39 cellular contexts compared by ENCODE assay signal in the genomic region with DNA sequence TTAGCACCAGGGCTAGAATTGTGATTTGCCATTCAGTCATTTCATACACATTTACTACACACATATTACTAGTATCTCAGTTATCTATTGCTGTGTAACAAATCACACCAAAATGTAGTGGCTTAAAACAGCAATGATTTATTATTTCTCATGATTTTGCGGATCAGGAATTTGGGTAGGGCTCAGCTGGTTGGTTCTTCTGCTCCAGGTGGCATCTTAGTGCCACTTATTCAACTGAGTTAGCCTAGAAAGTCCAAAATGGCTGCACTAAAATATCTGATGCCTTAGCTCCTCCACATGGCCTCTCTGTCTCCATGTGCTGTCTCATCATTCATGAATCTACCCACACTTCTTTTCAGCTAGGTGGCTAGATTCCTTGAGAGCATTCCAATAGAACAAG.
"Had no signal": no experiment of that assay in that cellular context is flagged by ENCODE, and none has a peak within 500 bp of the region (broad histone marks: within the 10 kb centered on the region; RNA-seq: fewer than 3 reads in every experiment).

No MANE protein-coding gene starts in this region.

- H3K4me1 ChIP-seq: adrenal gland, ascending aorta, body of pancreas had no signal

- H3K4me3 ChIP-seq: adrenal gland, ascending aorta, body of pancreas, breast epithelium, cardiac muscle cell had no signal

- H3K27ac ChIP-seq: adrenal gland, ascending aorta, body of pancreas, brain microvascular endothelial cell, cardiac muscle cell had no signal

- H3K27me3 ChIP-seq: adrenal gland, ascending aorta, body of pancreas, brain microvascular endothelial cell, breast epithelium, cardiac muscle cell had no signal

- H3K27ac Mint-ChIP-seq: activated naive CD4-positive, alpha-beta T cell treated with anti-CD3 and anti-CD28 coated beads for 36 hours; activated naive CD4-positive, alpha-beta T cell treated with anti-CD3 and anti-CD28 coated beads, Interleukin-2, amount 10 ng/mL, durations not matched to agents 7 days and 5 days; activated naive CD4-positive, alpha-beta T cell treated with anti-CD3 and anti-CD28 coated beads, Interleukin-2, amount 50 U/mL, for 24 hours; activated naive CD4-positive, alpha-beta T cell treated with anti-CD3 and anti-CD28 coated beads, Interleukin-2, amount 50 U/mL, for 72 hours; activated naive CD8-positive, alpha-beta T cell; activated naive CD8-positive, alpha-beta T cell treated with anti-CD3 and anti-CD28 coated beads for 36 hours; activated naive CD8-positive, alpha-beta T cell treated with anti-CD3 and anti-CD28 coated beads, Interleukin-2, amount 10 ng/mL, durations not matched to agents 7 days and 5 days; activated naive CD8-positive, alpha-beta T cell treated with anti-CD3 and anti-CD28 coated beads, Interleukin-2, amount 50 U/mL, for 24 hours; activated T-cell treated with anti-CD3 and anti-CD28 coated beads, Interleukin-2, amount 50 U/mL, for 24 hours; activated T-cell treated with anti-CD3 and anti-CD28 coated beads, Interleukin-2, amount 50 U/mL, for 72 hours; activated T-helper 1 cell treated with anti-CD3 and anti-CD28 coated beads, Interleukin-12 subunit alpha, Interleukin-12 subunit beta, Interleukin-2, Interleukin-4 antibody, amounts not matched to agents 30 ng/mL and 10 ng/mL and 1 ng/mL, durations not matched to agents 14 hours and 24 hours and 36 hours; activated T-helper 17 cell treated with anti-CD3 and anti-CD28 coated beads, Interleukin-2, amount 50 U/mL, for 72 hours; activated T-helper 2 cell treated with anti-CD3 and anti-CD28 coated beads, Interferon-gamma antibody, Interleukin-2, Interleukin-4, amounts not matched to agents 10 μg/mL and 5 μg/mL and 100 μg/mL, durations not matched to agents 14 hours and 24 hours and 36 hours; brain had no signal

- DNase-seq: activated effector memory CD4-positive, alpha-beta T cell treated with anti-CD3 and anti-CD28 coated beads, Interleukin-2, amount 50 U/mL, for 16 hours; activated effector memory CD4-positive, alpha-beta T cell treated with Interleukin-2 at 50 U/mL for 16 hours; activated gamma-delta T cell; activated naive CD4-positive, alpha-beta T cell; activated naive CD4-positive, alpha-beta T cell treated with anti-CD3 and anti-CD28 coated beads for 36 hours; activated naive CD4-positive, alpha-beta T cell treated with anti-CD3 and anti-CD28 coated beads, Interleukin-2, amount 10 ng/mL, durations not matched to agents 7 days and 5 days; activated naive CD4-positive, alpha-beta T cell treated with anti-CD3 and anti-CD28 coated beads, Interleukin-2, amount 50 U/mL, for 16 hours; activated naive CD4-positive, alpha-beta T cell treated with Interleukin-2 at 50 U/mL for 16 hours; activated naive CD8-positive, alpha-beta T cell treated with anti-CD3 and anti-CD28 coated beads for 36 hours; activated naive CD8-positive, alpha-beta T cell treated with anti-CD3 and anti-CD28 coated beads, Interleukin-2, amount 10 ng/mL, durations not matched to agents 7 days and 5 days; activated naive CD8-positive, alpha-beta T cell treated with anti-CD3 and anti-CD28 coated beads, Interleukin-2, amount 50 U/mL, for 24 hours; activated T-cell treated with anti-CD3 and anti-CD28 coated beads, Interleukin-2, amount 50 U/mL, for 1 hour; activated T-cell treated with anti-CD3 and anti-CD28 coated beads, Interleukin-2, amount 50 U/mL, for 24 hours; activated T-cell treated with anti-CD3 and anti-CD28 coated beads, Interleukin-2, amount 50 U/mL, for 4 hours; activated T-cell treated with anti-CD3 and anti-CD28 coated beads, Interleukin-2, amount 50 U/mL, for 48 hours; activated T-cell treated with anti-CD3 and anti-CD28 coated beads, Interleukin-2, amount 50 U/mL, for 72 hours; adrenal gland; amniotic stem cell; amygdala; anterior cingulate cortex; aorta; body of pancreas; brain microvascular endothelial cell; caudate nucleus; central memory CD4-positive, alpha-beta T cell; cerebellar nuclear complex had no signal

- H3K9me3 ChIP-seq: body of pancreas had no signal

- H3K4me3 Mint-ChIP-seq: activated naive CD4-positive, alpha-beta T cell treated with anti-CD3 and anti-CD28 coated beads for 36 hours; activated naive CD4-positive, alpha-beta T cell treated with anti-CD3 and anti-CD28 coated beads, Interleukin-2, amount 10 ng/mL, durations not matched to agents 7 days and 5 days; activated naive CD4-positive, alpha-beta T cell treated with anti-CD3 and anti-CD28 coated beads, Interleukin-2, amount 50 U/mL, for 24 hours; activated naive CD8-positive, alpha-beta T cell; activated naive CD8-positive, alpha-beta T cell treated with anti-CD3 and anti-CD28 coated beads for 36 hours; activated naive CD8-positive, alpha-beta T cell treated with anti-CD3 and anti-CD28 coated beads, Interleukin-2, amount 10 ng/mL, durations not matched to agents 7 days and 5 days; activated naive CD8-positive, alpha-beta T cell treated with anti-CD3 and anti-CD28 coated beads, Interleukin-2, amount 50 U/mL, for 24 hours; activated T-cell treated with anti-CD3 and anti-CD28 coated beads, Interleukin-2, amount 50 U/mL, for 24 hours; activated T-cell treated with anti-CD3 and anti-CD28 coated beads, Interleukin-2, amount 50 U/mL, for 4 hours; activated T-cell treated with anti-CD3 and anti-CD28 coated beads, Interleukin-2, amount 50 U/mL, for 72 hours; activated T-helper 1 cell treated with anti-CD3 and anti-CD28 coated beads, Interleukin-12 subunit alpha, Interleukin-12 subunit beta, Interleukin-2, Interleukin-4 antibody, amounts not matched to agents 30 ng/mL and 10 ng/mL and 1 ng/mL, durations not matched to agents 14 hours and 24 hours and 36 hours; activated T-helper 17 cell treated with anti-CD3 and anti-CD28 coated beads, Interleukin-2, amount 50 U/mL, for 72 hours; brain; central memory CD8-positive, alpha-beta T cell had no signal

- H3K36me3 ChIP-seq: adrenal gland, ascending aorta, brain microvascular endothelial cell, breast epithelium, cardiac muscle cell had no signal

- FAIRE-seq: astrocyte, bronchial epithelial cell had no signal

- H3K9me3 Mint-ChIP-seq: activated naive CD4-positive, alpha-beta T cell treated with anti-CD3 and anti-CD28 coated beads, Interleukin-2, amount 50 U/mL, for 24 hours had no signal

- H3K27me3 Mint-ChIP-seq: activated naive CD4-positive, alpha-beta T cell treated with anti-CD3 and anti-CD28 coated beads, Interleukin-2, amount 50 U/mL, for 24 hours; activated naive CD8-positive, alpha-beta T cell; activated naive CD8-positive, alpha-beta T cell treated with anti-CD3 and anti-CD28 coated beads for 36 hours; activated naive CD8-positive, alpha-beta T cell treated with anti-CD3 and anti-CD28 coated beads, Interleukin-2, amount 10 ng/mL, durations not matched to agents 7 days and 5 days; activated naive CD8-positive, alpha-beta T cell treated with anti-CD3 and anti-CD28 coated beads, Interleukin-2, amount 50 U/mL, for 24 hours; activated T-cell treated with anti-CD3 and anti-CD28 coated beads, Interleukin-2, amount 50 U/mL, for 24 hours; activated T-helper 17 cell treated with anti-CD3 and anti-CD28 coated beads, Interleukin-2, amount 50 U/mL, for 72 hours; central memory CD8-positive, alpha-beta T cell had no signal

- ATAC-seq: activated naive CD4-positive, alpha-beta T cell treated with anti-CD3 and anti-CD28 coated beads, Interleukin-2, amount 50 U/mL, for 72 hours; activated naive CD8-positive, alpha-beta T cell treated with anti-CD3 and anti-CD28 coated beads, Interleukin-2, amount 50 U/mL, for 24 hours; activated T-cell treated with anti-CD3 and anti-CD28 coated beads, Interleukin-2, amount 50 U/mL, for 4 hours; activated T-cell treated with anti-CD3 and anti-CD28 coated beads, Interleukin-2, amount 50 U/mL, for 72 hours; activated T-helper 17 cell treated with anti-CD3 and anti-CD28 coated beads, Interleukin-2, amount 50 U/mL, for 72 hours; body of pancreas had no signal
